Comparison of ENCODE assay signal across 1 cellular context in the genomic region with DNA sequence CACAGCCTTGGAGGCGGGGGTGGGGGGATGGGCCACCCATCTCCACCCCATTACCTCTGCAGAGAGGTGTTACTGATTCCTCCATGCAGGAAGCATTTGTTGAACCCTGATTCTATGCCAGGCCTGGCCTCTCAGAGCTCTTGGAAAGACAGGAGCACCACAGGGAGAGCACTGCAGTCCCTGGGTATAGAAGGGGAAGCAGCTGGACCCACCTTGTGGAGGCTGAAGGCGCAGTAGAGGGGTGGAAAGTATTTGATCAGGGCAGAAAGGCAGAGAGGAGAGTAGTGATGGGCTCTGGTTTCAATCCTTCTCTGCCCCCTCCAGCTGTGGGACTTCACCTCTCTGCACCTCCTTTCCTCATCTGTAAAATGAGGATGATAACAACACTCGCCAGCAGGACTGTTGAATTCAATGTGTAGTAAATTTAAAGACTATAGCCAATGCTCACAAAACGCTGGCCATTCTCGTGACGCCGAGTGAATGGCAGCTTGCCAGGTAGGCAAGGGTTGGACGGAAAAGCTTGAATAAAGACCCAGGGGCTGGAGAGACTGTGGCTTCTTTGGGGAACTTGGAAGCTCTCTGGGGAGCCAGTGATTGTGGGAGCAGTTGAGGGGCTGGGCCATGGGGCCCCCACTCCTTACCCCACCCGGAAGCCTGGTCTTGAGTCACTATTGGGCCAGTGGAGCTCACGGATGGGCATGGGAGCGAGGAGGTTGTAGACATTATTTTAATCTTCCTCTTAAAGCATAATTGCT.
TF ChIP-seq lines count a peak whose summit lies in the region.

No MANE protein-coding gene starts in this region.

TF ChIP-seq in HEK293, 187 proteins besides CTCF, POLR2A, EP300 and RAD21 (continued from another document and continues in another):
- TF ChIP-seq, protein P1, sequence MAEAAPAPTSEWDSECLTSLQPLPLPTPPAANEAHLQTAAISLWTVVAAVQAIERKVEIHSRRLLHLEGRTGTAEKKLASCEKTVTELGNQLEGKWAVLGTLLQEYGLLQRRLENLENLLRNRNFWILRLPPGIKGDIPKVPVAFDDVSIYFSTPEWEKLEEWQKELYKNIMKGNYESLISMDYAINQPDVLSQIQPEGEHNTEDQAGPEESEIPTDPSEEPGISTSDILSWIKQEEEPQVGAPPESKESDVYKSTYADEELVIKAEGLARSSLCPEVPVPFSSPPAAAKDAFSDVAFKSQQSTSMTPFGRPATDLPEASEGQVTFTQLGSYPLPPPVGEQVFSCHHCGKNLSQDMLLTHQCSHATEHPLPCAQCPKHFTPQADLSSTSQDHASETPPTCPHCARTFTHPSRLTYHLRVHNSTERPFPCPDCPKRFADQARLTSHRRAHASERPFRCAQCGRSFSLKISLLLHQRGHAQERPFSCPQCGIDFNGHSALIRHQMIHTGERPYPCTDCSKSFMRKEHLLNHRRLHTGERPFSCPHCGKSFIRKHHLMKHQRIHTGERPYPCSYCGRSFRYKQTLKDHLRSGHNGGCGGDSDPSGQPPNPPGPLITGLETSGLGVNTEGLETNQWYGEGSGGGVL (tag by site-specific recombination; IDR thresholded peaks at IDR 0.05): no peak; the same call in 1 of the 2 replicates
- TF ChIP-seq ZNF350 (tag by site-specific recombination; IDR thresholded peaks at IDR 0.05) (no peak), ZNF514 (tag by site-specific recombination; IDR thresholded peaks at IDR 0.05) (no peak), ZNF660 (tag by site-specific recombination; IDR thresholded peaks at IDR 0.05) (no peak), PRDM1 (tag by site-specific recombination; IDR thresholded peaks at IDR 0.05) (no peak), ZNF677 (tag by site-specific recombination; IDR thresholded peaks at IDR 0.05) (no peak), ZNF558 (tag by site-specific recombination; IDR thresholded peaks at IDR 0.05) (0 out of 2 replicates have a peak, but pooled peaks have one; percentile 13), ZNF629 (tag by site-specific recombination; IDR thresholded peaks at IDR 0.05) (no peak), ZNF433 (tag by site-specific recombination; IDR thresholded peaks at IDR 0.05; ENCODE audit: low read depth) (no peak), HOXC10 (CRISPR knock-in tag; IDR thresholded peaks at IDR 0.05) (no peak), WT1 (tag by site-specific recombination; IDR thresholded peaks at IDR 0.05) (0 out of 2 replicates have a peak, but pooled peaks have one; percentile 5), ZBTB20 (tag by site-specific recombination; IDR thresholded peaks at IDR 0.05) (peak; percentile 18; the same call in 1 of the 2 replicates), ZNF664 (tag by site-specific recombination; IDR thresholded peaks at IDR 0.05) (peak; percentile 99), SCRT1 (tag by site-specific recombination; IDR thresholded peaks at IDR 0.05; ENCODE audit: borderline replicate concordance) (0 out of 2 replicates have a peak, but pooled peaks have one; percentile 16), ZEB2 (tag by site-specific recombination; IDR thresholded peaks at IDR 0.05) (no peak), ZNF530 (tag by site-specific recombination; IDR thresholded peaks at IDR 0.05; ENCODE audit: low read depth) (no peak), FEZF1 (tag by site-specific recombination; IDR thresholded peaks at IDR 0.05) (no peak; the same call in 1 of the 2 replicates), ZNF214 (tag by site-specific recombination; IDR thresholded peaks at IDR 0.05; ENCODE audit: borderline replicate concordance) (no peak), TRIM28 (IDR thresholded peaks at IDR 0.05; ENCODE audit: borderline replicate concordance, low read length) (no peak), HOXA7 (CRISPR knock-in tag; IDR thresholded peaks at IDR 0.05; ENCODE audit: borderline replicate concordance) (no peak), SALL2 (tag by site-specific recombination; IDR thresholded peaks at IDR 0.05; ENCODE audit: borderline replicate concordance) (no peak), ZNF274 (IDR thresholded peaks at IDR 0.05; ENCODE audit: low read length) (no peak), ZNF274 (tag by site-specific recombination; IDR thresholded peaks at IDR 0.05; ENCODE audit: borderline replicate concordance) (no peak), ZNF175 (tag by site-specific recombination; IDR thresholded peaks at IDR 0.05) (no peak), ZBTB17 (tag by site-specific recombination; IDR thresholded peaks at IDR 0.05) (peak; percentile 18; the same call in 1 of the 2 replicates), ZNF654 (tag by site-specific recombination; IDR thresholded peaks at IDR 0.05; ENCODE audit: low read depth) (no peak), OSR2 (tag by site-specific recombination; IDR thresholded peaks at IDR 0.05) (peak; percentile 52; the same call in 1 of the 2 replicates), ZFHX2 (tag by site-specific recombination; conservative IDR thresholded peaks at IDR 0.05) (no peak), SP7 (tag by site-specific recombination; IDR thresholded peaks at IDR 0.05) (no peak; the same call in 1 of the 2 replicates), KLF7 (tag by site-specific recombination; IDR thresholded peaks at IDR 0.05; ENCODE audit: borderline replicate concordance) (no peak), KLF1 (tag by site-specific recombination; IDR thresholded peaks at IDR 0.05) (no peak), ZNF747 (tag by site-specific recombination; IDR thresholded peaks at IDR 0.05) (no peak), IKZF3 (tag by site-specific recombination; IDR thresholded peaks at IDR 0.05) (no peak), SP3 (tag by site-specific recombination; IDR thresholded peaks at IDR 0.05) (no peak), ZNF549 (tag by site-specific recombination; IDR thresholded peaks at IDR 0.05) (no peak)
- TF ChIP-seq, protein P2, sequence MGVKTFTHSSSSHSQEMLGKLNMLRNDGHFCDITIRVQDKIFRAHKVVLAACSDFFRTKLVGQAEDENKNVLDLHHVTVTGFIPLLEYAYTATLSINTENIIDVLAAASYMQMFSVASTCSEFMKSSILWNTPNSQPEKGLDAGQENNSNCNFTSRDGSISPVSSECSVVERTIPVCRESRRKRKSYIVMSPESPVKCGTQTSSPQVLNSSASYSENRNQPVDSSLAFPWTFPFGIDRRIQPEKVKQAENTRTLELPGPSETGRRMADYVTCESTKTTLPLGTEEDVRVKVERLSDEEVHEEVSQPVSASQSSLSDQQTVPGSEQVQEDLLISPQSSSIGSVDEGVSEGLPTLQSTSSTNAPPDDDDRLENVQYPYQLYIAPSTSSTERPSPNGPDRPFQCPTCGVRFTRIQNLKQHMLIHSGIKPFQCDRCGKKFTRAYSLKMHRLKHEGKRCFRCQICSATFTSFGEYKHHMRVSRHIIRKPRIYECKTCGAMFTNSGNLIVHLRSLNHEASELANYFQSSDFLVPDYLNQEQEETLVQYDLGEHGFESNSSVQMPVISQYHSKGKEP (tag by site-specific recombination; IDR thresholded peaks at IDR 0.05): no peak
- TF ChIP-seq, protein P3, sequence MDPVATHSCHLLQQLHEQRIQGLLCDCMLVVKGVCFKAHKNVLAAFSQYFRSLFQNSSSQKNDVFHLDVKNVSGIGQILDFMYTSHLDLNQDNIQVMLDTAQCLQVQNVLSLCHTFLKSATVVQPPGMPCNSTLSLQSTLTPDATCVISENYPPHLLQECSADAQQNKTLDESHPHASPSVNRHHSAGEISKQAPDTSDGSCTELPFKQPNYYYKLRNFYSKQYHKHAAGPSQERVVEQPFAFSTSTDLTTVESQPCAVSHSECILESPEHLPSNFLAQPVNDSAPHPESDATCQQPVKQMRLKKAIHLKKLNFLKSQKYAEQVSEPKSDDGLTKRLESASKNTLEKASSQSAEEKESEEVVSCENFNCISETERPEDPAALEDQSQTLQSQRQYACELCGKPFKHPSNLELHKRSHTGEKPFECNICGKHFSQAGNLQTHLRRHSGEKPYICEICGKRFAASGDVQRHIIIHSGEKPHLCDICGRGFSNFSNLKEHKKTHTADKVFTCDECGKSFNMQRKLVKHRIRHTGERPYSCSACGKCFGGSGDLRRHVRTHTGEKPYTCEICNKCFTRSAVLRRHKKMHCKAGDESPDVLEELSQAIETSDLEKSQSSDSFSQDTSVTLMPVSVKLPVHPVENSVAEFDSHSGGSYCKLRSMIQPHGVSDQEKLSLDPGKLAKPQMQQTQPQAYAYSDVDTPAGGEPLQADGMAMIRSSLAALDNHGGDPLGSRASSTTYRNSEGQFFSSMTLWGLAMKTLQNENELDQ (tag by site-specific recombination; IDR thresholded peaks at IDR 0.05; ENCODE audit: low read depth): no peak
- TF ChIP-seq, protein P4, sequence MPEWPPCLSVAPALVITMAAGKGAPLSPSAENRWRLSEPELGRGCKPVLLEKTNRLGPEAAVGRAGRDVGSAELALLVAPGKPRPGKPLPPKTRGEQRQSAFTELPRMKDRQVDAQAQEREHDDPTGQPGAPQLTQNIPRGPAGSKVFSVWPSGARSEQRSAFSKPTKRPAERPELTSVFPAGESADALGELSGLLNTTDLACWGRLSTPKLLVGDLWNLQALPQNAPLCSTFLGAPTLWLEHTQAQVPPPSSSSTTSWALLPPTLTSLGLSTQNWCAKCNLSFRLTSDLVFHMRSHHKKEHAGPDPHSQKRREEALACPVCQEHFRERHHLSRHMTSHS (tag by site-specific recombination; IDR thresholded peaks at IDR 0.05): no peak
- TF ChIP-seq, protein P5, sequence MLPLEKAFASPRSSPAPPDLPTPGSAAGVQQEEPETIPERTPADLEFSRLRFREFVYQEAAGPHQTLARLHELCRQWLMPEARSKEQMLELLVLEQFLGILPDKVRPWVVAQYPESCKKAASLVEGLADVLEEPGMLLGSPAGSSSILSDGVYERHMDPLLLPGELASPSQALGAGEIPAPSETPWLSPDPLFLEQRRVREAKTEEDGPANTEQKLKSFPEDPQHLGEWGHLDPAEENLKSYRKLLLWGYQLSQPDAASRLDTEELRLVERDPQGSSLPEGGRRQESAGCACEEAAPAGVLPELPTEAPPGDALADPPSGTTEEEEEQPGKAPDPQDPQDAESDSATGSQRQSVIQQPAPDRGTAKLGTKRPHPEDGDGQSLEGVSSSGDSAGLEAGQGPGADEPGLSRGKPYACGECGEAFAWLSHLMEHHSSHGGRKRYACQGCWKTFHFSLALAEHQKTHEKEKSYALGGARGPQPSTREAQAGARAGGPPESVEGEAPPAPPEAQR (tag by site-specific recombination; IDR thresholded peaks at IDR 0.05): no peak
- TF ChIP-seq, protein P6, sequence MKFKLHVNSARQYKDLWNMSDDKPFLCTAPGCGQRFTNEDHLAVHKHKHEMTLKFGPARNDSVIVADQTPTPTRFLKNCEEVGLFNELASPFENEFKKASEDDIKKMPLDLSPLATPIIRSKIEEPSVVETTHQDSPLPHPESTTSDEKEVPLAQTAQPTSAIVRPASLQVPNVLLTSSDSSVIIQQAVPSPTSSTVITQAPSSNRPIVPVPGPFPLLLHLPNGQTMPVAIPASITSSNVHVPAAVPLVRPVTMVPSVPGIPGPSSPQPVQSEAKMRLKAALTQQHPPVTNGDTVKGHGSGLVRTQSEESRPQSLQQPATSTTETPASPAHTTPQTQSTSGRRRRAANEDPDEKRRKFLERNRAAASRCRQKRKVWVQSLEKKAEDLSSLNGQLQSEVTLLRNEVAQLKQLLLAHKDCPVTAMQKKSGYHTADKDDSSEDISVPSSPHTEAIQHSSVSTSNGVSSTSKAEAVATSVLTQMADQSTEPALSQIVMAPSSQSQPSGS (tag by site-specific recombination; IDR thresholded peaks at IDR 0.05; ENCODE audit: low read depth): no peak
- TF ChIP-seq, protein P7, sequence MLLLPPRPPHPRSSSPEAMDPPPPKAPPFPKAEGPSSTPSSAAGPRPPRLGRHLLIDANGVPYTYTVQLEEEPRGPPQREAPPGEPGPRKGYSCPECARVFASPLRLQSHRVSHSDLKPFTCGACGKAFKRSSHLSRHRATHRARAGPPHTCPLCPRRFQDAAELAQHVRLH (tag by site-specific recombination; IDR thresholded peaks at IDR 0.05): no peak
- TF ChIP-seq, protein P8, sequence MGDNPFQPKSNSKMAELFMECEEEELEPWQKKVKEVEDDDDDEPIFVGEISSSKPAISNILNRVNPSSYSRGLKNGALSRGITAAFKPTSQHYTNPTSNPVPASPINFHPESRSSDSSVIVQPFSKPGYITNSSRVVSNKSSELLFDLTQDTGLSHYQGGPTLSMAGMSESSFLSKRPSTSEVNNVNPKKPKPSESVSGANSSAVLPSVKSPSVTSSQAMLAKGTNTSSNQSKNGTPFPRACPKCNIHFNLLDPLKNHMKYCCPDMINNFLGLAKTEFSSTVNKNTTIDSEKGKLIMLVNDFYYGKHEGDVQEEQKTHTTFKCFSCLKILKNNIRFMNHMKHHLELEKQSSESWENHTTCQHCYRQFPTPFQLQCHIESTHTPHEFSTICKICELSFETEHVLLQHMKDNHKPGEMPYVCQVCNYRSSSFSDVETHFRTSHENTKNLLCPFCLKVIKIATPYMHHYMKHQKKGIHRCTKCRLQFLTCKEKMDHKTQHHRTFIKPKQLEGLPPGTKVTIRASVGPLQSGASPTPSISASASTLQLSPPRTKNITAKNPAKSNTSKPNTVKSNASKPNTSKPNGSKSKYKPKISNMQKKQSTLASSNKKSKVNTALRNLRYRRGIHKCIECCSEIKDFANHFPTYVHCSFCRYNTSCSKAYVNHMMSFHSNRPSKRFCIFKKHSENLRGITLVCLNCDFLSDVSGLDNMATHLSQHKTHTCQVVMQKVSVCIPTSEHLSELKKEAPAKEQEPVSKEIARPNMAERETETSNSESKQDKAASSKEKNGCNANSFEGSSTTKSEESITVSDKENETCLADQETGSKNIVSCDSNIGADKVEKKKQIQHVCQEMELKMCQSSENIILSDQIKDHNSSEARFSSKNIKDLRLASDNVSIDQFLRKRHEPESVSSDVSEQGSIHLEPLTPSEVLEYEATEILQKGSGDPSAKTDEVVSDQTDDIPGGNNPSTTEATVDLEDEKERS (tag by site-specific recombination; IDR thresholded peaks at IDR 0.05): no peak
- TF ChIP-seq, protein P9, sequence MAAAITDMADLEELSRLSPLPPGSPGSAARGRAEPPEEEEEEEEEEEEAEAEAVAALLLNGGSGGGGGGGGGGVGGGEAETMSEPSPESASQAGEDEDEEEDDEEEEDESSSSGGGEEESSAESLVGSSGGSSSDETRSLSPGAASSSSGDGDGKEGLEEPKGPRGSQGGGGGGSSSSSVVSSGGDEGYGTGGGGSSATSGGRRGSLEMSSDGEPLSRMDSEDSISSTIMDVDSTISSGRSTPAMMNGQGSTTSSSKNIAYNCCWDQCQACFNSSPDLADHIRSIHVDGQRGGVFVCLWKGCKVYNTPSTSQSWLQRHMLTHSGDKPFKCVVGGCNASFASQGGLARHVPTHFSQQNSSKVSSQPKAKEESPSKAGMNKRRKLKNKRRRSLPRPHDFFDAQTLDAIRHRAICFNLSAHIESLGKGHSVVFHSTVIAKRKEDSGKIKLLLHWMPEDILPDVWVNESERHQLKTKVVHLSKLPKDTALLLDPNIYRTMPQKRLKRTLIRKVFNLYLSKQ (tag by site-specific recombination; IDR thresholded peaks at IDR 0.05; ENCODE audit: borderline replicate concordance): no peak
